In genomic region chr17:20206068-20206467, GRCh38 we compare ENCODE assay signal across 10 cellular contexts.
DNase-seq lines count a peak whose midpoint lies in the region; ATAC-seq and TF ChIP-seq lines count a peak whose summit lies in the region.
"Had no signal": no experiment of that assay in that cellular context is flagged by ENCODE, and none has a peak within 500 bp of the region (broad histone marks: within the 10 kb centered on the region; RNA-seq: fewer than 3 reads in every experiment).

No MANE protein-coding gene starts in this region.

- H3K27ac ChIP-seq in VCaP: peak overlapping the region; percentile 53
- H3K27ac ChIP-seq in testis: no peak overlapping the region

- intact Hi-C loops in left colon (cut with DNase I, micrococcal nuclease) (no loop called here), testis (cut with DNase I; ENCODE audit: low total_unique reads) (no loop called here)

- no peak overlapping the region for H3K4me3 ChIP-seq in testis

- TF ChIP-seq CTCF in VCaP (conservative IDR thresholded peaks at IDR 0.05): no peak
- TF ChIP-seq CTCF in testis (IDR thresholded peaks at IDR 0.05): no peak

- DNase-seq in activated T-cell treated with anti-CD3 and anti-CD28 coated beads for 1 hour (ENCODE audit: low read depth) (peak; percentile 7), left colon (no peak), testis (peak; percentile 78), SHP77 treated with DMSO at 0.1 percent for 48 hours (lab: John Stamatoyannopoulos, UW) (no peak), HEK293T (ENCODE audit: extremely low spot score) (no peak)
- no peak for DNase-seq in activated T-cell treated with anti-CD3 and anti-CD28 coated beads, Interleukin-2, amount 50 U/mL, for 1 hour
- DNase-seq: NCI-H1694, T-helper 1 cell had no signal

- POLR2A ChIA-PET in HEK293T (lab: Yijun Ruan, JAX): interaction anchor here (1.7 kb wide), 1 partner anchor 51 kb away, joined by 5 read pairs; no protein-coding TSS in a partner anchor

- CTCF ChIA-PET in HEK293T (lab: Yijun Ruan, JAX): interaction anchor here (0.6 kb wide), 1 partner anchor 835 kb away, joined by 3 read pairs; no protein-coding TSS in a partner anchor

- no peaks in the 10 kb centered on the region for H3K36me3 ChIP-seq in testis (ENCODE audit: low read depth, missing control alignments)

- H3K9me3 ChIP-seq in testis: no peaks in the 10 kb centered on the region

- H3K27me3 ChIP-seq in testis: no peaks in the 10 kb centered on the region

- peak; percentile 23 for ATAC-seq in left colon
- no peak for ATAC-seq in HG03135 (IDR thresholded peaks at IDR 0.05; ENCODE audit: unreplicated experiment)

- no peak for TF ChIP-seq POLR2A in testis (IDR thresholded peaks at IDR 0.05)

- 55 to 72% methylated on average over 3 of the region's 3 CpGs for WGBS in testis, 2 donors

- H3K4me1 ChIP-seq in testis: peaks cover 32% of the 10 kb centered on the region

TF ChIP-seq in HEK293T, 16 proteins besides CTCF, POLR2A, EP300 and RAD21:
- TF ChIP-seq ELF4 (IDR thresholded peaks at IDR 0.05): no peak
- TF ChIP-seq ARNT (IDR thresholded peaks at IDR 0.05): no peak
- no peak for TF ChIP-seq LEF1 (IDR thresholded peaks at IDR 0.05; ENCODE audit: borderline replicate concordance)
- TF ChIP-seq FOXA1 (IDR thresholded peaks at IDR 0.05): no peak
- no peak for TF ChIP-seq BHLHE40 (IDR thresholded peaks at IDR 0.05; ENCODE audit: borderline replicate concordance)
- no peak for TF ChIP-seq NFRKB (IDR thresholded peaks at IDR 0.05)
- no peak for TF ChIP-seq HDGF (IDR thresholded peaks at IDR 0.05; ENCODE audit: borderline replicate concordance)
- TF ChIP-seq PKNOX1 (IDR thresholded peaks at IDR 0.05): no peak
- TF ChIP-seq L3MBTL2 (conservative IDR thresholded peaks at IDR 0.05): no peak
- TF ChIP-seq ZNF384 (IDR thresholded peaks at IDR 0.05): no peak
- no peak for TF ChIP-seq CTBP1 (IDR thresholded peaks at IDR 0.05; ENCODE audit: borderline replicate concordance)
- TF ChIP-seq TARDBP (IDR thresholded peaks at IDR 0.05): no peak
- TF ChIP-seq SP1 (IDR thresholded peaks at IDR 0.05): no peak
- no peak for TF ChIP-seq FOXK2 (IDR thresholded peaks at IDR 0.05)

Comparison
In these comparisons a context has a peak if more than half of its experiments do, and no peak if none do; other contexts are left out.
1. DNase-seq: peak in activated T-cell treated with anti-CD3 and anti-CD28 coated beads for 1 hour (single experiment) and testis (single experiment); none in activated T-cell treated with anti-CD3 and anti-CD28 coated beads, Interleukin-2, amount 50 U/mL, for 1 hour (single experiment), left colon (0 of 2), SHP77 treated with DMSO at 0.1 percent for 48 hours (single experiment) and HEK293T (single experiment).